Comparison of ENCODE assay signal across 15 cellular contexts in genomic region chr14:37140176-37140575, GRCh38. TPM values are rescaled to one million over a fixed set of nuclear protein-coding genes. Genes with fewer than 3 reads are reported as not detected.
DNase-seq lines count a peak whose midpoint lies in the region; TF ChIP-seq lines count a peak whose summit lies in the region.
"Had no signal": no experiment of that assay in that cellular context is flagged by ENCODE, and none has a peak within 500 bp of the region (broad histone marks: within the 10 kb centered on the region; RNA-seq: fewer than 3 reads in every experiment).

No MANE protein-coding gene starts in this region.

- H3K4me1 Mint-ChIP-seq in osteocyte (ENCODE audit: unreplicated experiment) = peaks cover 54% of the 10 kb centered on the region
- H3K4me1 Mint-ChIP-seq: CD4-positive, alpha-beta memory T cell had no signal

- H3K36me3 Mint-ChIP-seq in osteocyte (ENCODE audit: unreplicated experiment) = no peaks in the 10 kb centered on the region
- H3K36me3 Mint-ChIP-seq: CD4-positive, alpha-beta memory T cell had no signal

- H3K9me3 Mint-ChIP-seq in osteocyte (ENCODE audit: unreplicated experiment) = no peaks in the 10 kb centered on the region

- no peaks in the 10 kb centered on the region for H3K9me3 ChIP-seq in BLaER1 treated with 17β-estradiol and CSF1 and Interleukin-3, amounts not matched to agents 10 nM and 100 nM (replicated peaks in 1 of 11)
- no peaks in the 10 kb centered on the region for H3K9me3 ChIP-seq in OCI-LY3 (ENCODE audit: insufficient read depth, low read length)

- H3K36me3 ChIP-seq in BLaER1 treated with 17β-estradiol and CSF1 and Interleukin-3, amounts not matched to agents 10 nM and 100 nM = no peaks in the 10 kb centered on the region
- no peaks in the 10 kb centered on the region for H3K36me3 ChIP-seq in OCI-LY3 (replicated peaks; ENCODE audit: low read depth, low read length)

- DNase-seq in glomerular visceral epithelial cell (ENCODE audit: extremely low spot score) = peak; percentile 15
- no peak for DNase-seq in osteocyte (ENCODE audit: extremely low spot score, unreplicated experiment)
- DNase-seq in SIG-M5 treated with dmso at 0.1 percent for 504 hours (lab: John Stamatoyannopoulos, UW; ENCODE audit: unreplicated experiment) = no peak
- no peak for DNase-seq in NOMO-1 (lab: John Stamatoyannopoulos, UW; ENCODE audit: unreplicated experiment in 2 of 2)
- DNase-seq in NCI-H1694 (lab: John Stamatoyannopoulos, UW) = no peak
- DNase-seq in NCI-H187 (lab: John Stamatoyannopoulos, UW) = no peak
- DNase-seq: ACHN; CD4-positive, alpha-beta memory T cell; DMS79; EL; GM23248 had no signal

- H3K4me2 ChIP-seq in BLaER1 treated with 17β-estradiol and CSF1 and Interleukin-3, amounts not matched to agents 10 nM and 100 nM = peak overlapping the region in 8 of 11 experiments; percentile 24 to 61 (median 38); a peak in 11 of 22 replicates
- peak overlapping the region; percentile 20; the same call in 1 of the 2 replicates for H3K4me2 ChIP-seq in OCI-LY3 (ENCODE audit: low read length)

- H3K4me1 ChIP-seq in BLaER1 treated with 17β-estradiol and CSF1 and Interleukin-3, amounts not matched to agents 10 nM and 100 nM = peaks cover 13 to 24% (median 18%) of the 10 kb centered on the region in 10 experiments
- H3K4me1 ChIP-seq in OCI-LY3 (ENCODE audit: low read length) = peaks cover 20% of the 10 kb centered on the region

- peak overlapping the region; percentile 58 for H3K27ac Mint-ChIP-seq in osteocyte (ENCODE audit: unreplicated experiment)
- H3K27ac Mint-ChIP-seq: CD4-positive, alpha-beta memory T cell had no signal

- H3K79me2 ChIP-seq in OCI-LY3 (ENCODE audit: low read length) = no peaks in the 10 kb centered on the region

- no peak overlapping the region for H3K4me3 ChIP-seq in BLaER1 treated with 17β-estradiol and CSF1 and Interleukin-3, amounts not matched to agents 10 nM and 100 nM
- no peak overlapping the region for H3K4me3 ChIP-seq in OCI-LY3 (ENCODE audit: low read length)
- H3K4me3 ChIP-seq: GM23248 had no signal

- no peaks in the 10 kb centered on the region for H4K20me1 ChIP-seq in BLaER1 treated with 17β-estradiol and CSF1 and Interleukin-3, amounts not matched to agents 10 nM and 100 nM
- no peaks in the 10 kb centered on the region for H4K20me1 ChIP-seq in OCI-LY3 (ENCODE audit: insufficient read depth, low read length)

- H3K4me3 Mint-ChIP-seq in osteocyte (ENCODE audit: unreplicated experiment) = no peak overlapping the region
- H3K4me3 Mint-ChIP-seq: CD4-positive, alpha-beta memory T cell had no signal

- TF ChIP-seq CTCF in OCI-LY3 (IDR thresholded peaks at IDR 0.05; ENCODE audit: low read depth, low read length) (no peak), osteocyte (IDR thresholded peaks at IDR 0.05) (no peak)

- no peaks in the 10 kb centered on the region for H3K27me3 Mint-ChIP-seq in osteocyte (ENCODE audit: unreplicated experiment)

- H2AFZ ChIP-seq in OCI-LY3 (ENCODE audit: low read depth, low read length) = no peak overlapping the region
- H2AFZ ChIP-seq: GM23248 had no signal

- H3K27ac ChIP-seq in BLaER1 treated with 17β-estradiol and CSF1 and Interleukin-3, amounts not matched to agents 10 nM and 100 nM = no peak overlapping the region
- no peak overlapping the region for H3K27ac ChIP-seq in OCI-LY3 (ENCODE audit: low read length)
- H3K27ac ChIP-seq: C4-2B, GM23248 had no signal

- H3K27me3 ChIP-seq in BLaER1 treated with 17β-estradiol and CSF1 and Interleukin-3, amounts not matched to agents 10 nM and 100 nM = no peaks in the 10 kb centered on the region
- H3K27me3 ChIP-seq in OCI-LY3 (ENCODE audit: low read depth, low read length) = peaks cover 9% of the 10 kb centered on the region; the same call in 1 of the 2 replicates

- no peak overlapping the region for H3K9ac ChIP-seq in BLaER1 treated with 17β-estradiol and CSF1 and Interleukin-3, amounts not matched to agents 10 nM and 100 nM
- no peak overlapping the region for H3K9ac ChIP-seq in OCI-LY3 (ENCODE audit: low read length)
- H3K9ac ChIP-seq: GM23248 had no signal

RNA-seq across cellular contexts. Expression of gene SLC25A21, which starts 32.2 kb away (rescaled TPM):
- total RNA-seq in osteocyte = 0.56 and 1.2 TPM in 2 replicates
- total RNA-seq: CD4-positive, alpha-beta memory T cell; GM23248 had no signal

RNA-seq across cellular contexts. Expression of gene MIPOL1, which starts 57.6 kb away (rescaled TPM):
- 14.6 and 17.2 TPM in 2 replicates for total RNA-seq in osteocyte
- total RNA-seq: A172 had no signal
